Comparison of ENCODE assay signal across 8 cellular contexts in the genomic region with DNA sequence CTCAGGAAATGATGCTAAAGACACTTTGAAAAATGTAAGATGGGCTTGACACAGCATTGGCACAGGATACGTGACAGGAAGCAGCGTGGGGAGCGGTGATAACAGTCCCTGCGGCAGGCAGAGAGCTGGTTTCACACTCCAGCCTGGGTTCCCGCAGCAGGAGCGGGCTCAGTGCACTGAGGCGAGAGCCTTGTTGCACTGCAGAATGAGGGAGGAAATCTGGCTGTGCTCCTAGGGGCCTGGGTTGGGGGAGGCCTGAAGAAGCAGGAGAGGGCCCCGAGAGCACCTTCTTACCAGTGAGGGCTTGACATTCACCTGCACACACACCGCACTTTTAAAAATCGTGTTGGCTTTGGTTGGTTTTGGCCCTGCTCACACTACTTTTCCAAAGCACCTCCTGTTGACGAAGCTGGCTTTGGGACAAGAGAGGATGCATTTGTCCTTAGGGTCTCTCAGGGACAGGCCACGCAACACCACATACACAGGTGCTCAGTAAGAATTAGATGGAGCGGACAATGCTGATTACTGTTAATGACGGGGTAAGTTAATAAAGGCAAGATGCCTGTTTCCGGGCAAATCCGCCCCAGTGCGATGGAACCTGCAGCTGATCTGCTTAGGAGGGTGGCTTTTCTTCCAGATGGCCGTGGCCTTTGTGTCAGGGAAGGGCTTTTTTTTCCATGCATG.
A peak's percentile ranks its signal among the peaks of the same experiment; 100 is the strongest.
DNase-seq lines count a peak whose midpoint lies in the region; ATAC-seq lines count a peak whose summit lies in the region.

No MANE protein-coding gene starts in this region.

- H3K4me1 Mint-ChIP-seq in activated T-cell treated with anti-CD3 and anti-CD28 coated beads, Interleukin-2, amount 50 U/mL, for 24 hours (ENCODE audit: low read depth) = peaks cover 23% of the 10 kb centered on the region

- no peaks in the 10 kb centered on the region for H3K27me3 Mint-ChIP-seq in activated T-cell treated with anti-CD3 and anti-CD28 coated beads, Interleukin-2, amount 50 U/mL, for 24 hours

- H3K36me3 Mint-ChIP-seq in activated T-cell treated with anti-CD3 and anti-CD28 coated beads, Interleukin-2, amount 50 U/mL, for 24 hours (ENCODE audit: low read depth) = no peaks in the 10 kb centered on the region

- H3K9me3 Mint-ChIP-seq in activated T-cell treated with anti-CD3 and anti-CD28 coated beads, Interleukin-2, amount 50 U/mL, for 24 hours = no peaks in the 10 kb centered on the region

- ATAC-seq in GM21423 (IDR thresholded peaks at IDR 0.05; ENCODE audit: unreplicated experiment) = no peak
- ATAC-seq in GM21723 (IDR thresholded peaks at IDR 0.05; ENCODE audit: unreplicated experiment) = no peak
- ATAC-seq in GM21717 (IDR thresholded peaks at IDR 0.05; ENCODE audit: unreplicated experiment) = no peak

- peak overlapping the region; percentile 76 for H3K27ac Mint-ChIP-seq in activated T-cell treated with anti-CD3 and anti-CD28 coated beads, Interleukin-2, amount 50 U/mL, for 24 hours

- peak; percentile 61 for DNase-seq in OCI-M1 (lab: John Stamatoyannopoulos, UW)
- DNase-seq in activated T-cell treated with anti-CD3 and anti-CD28 coated beads, Interleukin-2, amount 50 U/mL, for 24 hours = peak; percentile 59
- DNase-seq in kidney tubule cell (ENCODE audit: low spot score) = peak; percentile 33
- peak; percentile 12 to 32 for DNase-seq in stimulated activated CD8-positive, alpha-beta memory T cell treated with anti-CD3 and anti-CD28 coated beads, Interleukin-2, amount 100 ng/mL, for 48 hours (ENCODE audit: low read depth in 2 of 2)
- no peak for DNase-seq in RPMI8226

- peak overlapping the region; percentile 11 for H3K4me3 Mint-ChIP-seq in activated T-cell treated with anti-CD3 and anti-CD28 coated beads, Interleukin-2, amount 50 U/mL, for 24 hours
